Comparison of ENCODE assay signal across 11 cellular contexts in genomic region chr15:63490345-63491034, GRCh38. TPM values are rescaled to one million over a fixed set of nuclear protein-coding genes. Genes with fewer than 3 reads are reported as not detected.
DNase-seq lines count a peak whose midpoint lies in the region; ATAC-seq and TF ChIP-seq lines count a peak whose summit lies in the region.
"Had no signal": no experiment of that assay in that cellular context is flagged by ENCODE, and none has a peak within 500 bp of the region (broad histone marks: within the 10 kb centered on the region; RNA-seq: fewer than 3 reads in every experiment).

No MANE protein-coding gene starts in this region.

- no peak for TF ChIP-seq CTCF in natural killer cell (IDR thresholded peaks at IDR 0.05)

- intact Hi-C loops in natural killer cell (cut with micrococcal nuclease), result no loop called here

- H3K4me3 Mint-ChIP-seq in T-cell (no peak overlapping the region), natural killer cell (no peak overlapping the region)

- POLR2A ChIA-PET in T-cell (lab: Charles Lee), result interaction anchor here in 1 of 2 donors (0.6 kb wide), 1 partner anchor 57 kb away, joined by 3 read pairs; no protein-coding TSS in a partner anchor

- H3K9me3 Mint-ChIP-seq in T-cell (no peaks in the 10 kb centered on the region), natural killer cell (no peaks in the 10 kb centered on the region)

- H3K27ac Mint-ChIP-seq in T-cell, result peak overlapping the region; percentile 55 to 80
- peak overlapping the region; percentile 19 to 77 for H3K27ac Mint-ChIP-seq in natural killer cell

- H3K27me3 Mint-ChIP-seq in T-cell (no peaks in the 10 kb centered on the region), natural killer cell (ENCODE audit: low read depth in 2 of 2) (no peaks in the 10 kb centered on the region)

- peak; percentile 28 for DNase-seq in GF-D8 (lab: John Stamatoyannopoulos, UW)
- peak; percentile 86 to 97 for DNase-seq in NCI-H2081 (lab: John Stamatoyannopoulos, UW)
- DNase-seq in T-cell, result no peak
- DNase-seq in natural killer cell, result no peak
- no peak for DNase-seq in NK-92 treated with Interleukin-12 subunit alpha and Interleukin-12 subunit beta, amount 100 ng/mL, for 24 hours (lab: John Stamatoyannopoulos, UW)
- DNase-seq in NCI-H2196 (lab: John Stamatoyannopoulos, UW; ENCODE audit: unreplicated experiment), result no peak
- DNase-seq: activated CD4-positive, CD25-positive, alpha-beta regulatory T cell treated with anti-CD3 and anti-CD28 coated beads, Interleukin-2, amount 50 U/mL, for 72 hours; activated naive CD4-positive, alpha-beta T cell treated with anti-CD3 and anti-CD28 coated beads, Interleukin-2, amount 50 U/mL, for 16 hours; mesendoderm had no signal

- H3K36me3 Mint-ChIP-seq in T-cell, result no peaks in the 10 kb centered on the region
- H3K36me3 Mint-ChIP-seq in natural killer cell, result no peaks in the 10 kb centered on the region

- ATAC-seq in T-cell (replicated peaks in 1 of 4), result no peak
- ATAC-seq in natural killer cell, result peak in 1 of 3 donors; percentile 63
- ATAC-seq in HG03159 (IDR thresholded peaks at IDR 0.05; ENCODE audit: unreplicated experiment), result no peak
- ATAC-seq in GM19467 (IDR thresholded peaks at IDR 0.05; ENCODE audit: unreplicated experiment), result no peak

- H3K4me1 Mint-ChIP-seq in T-cell, result peaks cover 63 to 74% (median 68%) of the 10 kb centered on the region in 3 donors
- peaks cover 34 to 35% of the 10 kb centered on the region in 2 donors for H3K4me1 Mint-ChIP-seq in natural killer cell

- CTCF ChIA-PET in T-cell (lab: Charles Lee), result interaction anchor here (0.6 to 0.7 kb wide), 4 partner anchors 10 to 84 kb away, joined by 3 to 5 read pairs (median 3); no protein-coding TSS in a partner anchor

RNA-seq across cellular contexts. Expression of gene USP3, which starts 13.9 kb away (rescaled TPM):
- total RNA-seq in T-cell (100 to 1,000 TPM; 123 to 265 (median 130) TPM), natural killer cell (100 to 1,000 TPM; 163 to 187 (median 169) TPM)

Comparison
In these comparisons a context has a peak if more than half of its experiments do, and no peak if none do; other contexts are left out.
1. DNase-seq: peak in GF-D8 (single experiment) and NCI-H2081 (2 of 2); none in T-cell (0 of 34), natural killer cell (single experiment), NK-92 treated with Interleukin-12 subunit alpha and Interleukin-12 subunit beta, amount 100 ng/mL, for 24 hours (single experiment) and NCI-H2196 (single experiment).